In genomic region chr14:65936342-65936741, GRCh38 we compare ENCODE assay signal across 30 cellular contexts.
DNase-seq lines count a peak whose midpoint lies in the region; ATAC-seq and TF ChIP-seq lines count a peak whose summit lies in the region.
"Had no signal": no experiment of that assay in that cellular context is flagged by ENCODE, and none has a peak within 500 bp of the region (broad histone marks: within the 10 kb centered on the region; RNA-seq: fewer than 3 reads in every experiment).

No MANE protein-coding gene starts in this region.

- DNase-seq in activated CD8-positive, alpha-beta memory T cell treated with anti-CD3 and anti-CD28 coated beads, Interleukin-2, amount 10 ng/mL, durations not matched to agents 7 days and 5 days = no peak
- DNase-seq in activated CD8-positive, alpha-beta memory T cell treated with anti-CD3 and anti-CD28 coated beads, Interleukin-2, amount 50 U/mL, for 4 hours = no peak
- DNase-seq in CD4-positive, CD25-positive, alpha-beta regulatory T cell = no peak
- no peak for DNase-seq in T-cell
- DNase-seq in activated naive CD8-positive, alpha-beta T cell treated with anti-CD3 and anti-CD28 coated beads, Interleukin-2, amount 10 ng/mL, durations not matched to agents 7 days and 5 days = no peak
- DNase-seq in activated gamma-delta T cell (lab: John Stamatoyannopoulos, UW) = no peak
- DNase-seq in NCI-H1092 treated with DMSO at 0.1 percent for 48 hours (lab: John Stamatoyannopoulos, UW) = no peak
- DNase-seq: AML-193; CD4-positive, alpha-beta memory T cell; COR-L47; DMS79; EL; GDM1; GOT3; HFFc6; Kasumi-1; MV-4-11; NCI-H1105 treated with DMSO at 0.1 percent for 48 hours; NCI-H146; NCI-H1930; NCI-H2107; SHP77 had no signal

- peaks cover 2% of the 10 kb centered on the region for H3K9me3 Mint-ChIP-seq in activated CD8-positive, alpha-beta memory T cell treated with anti-CD3 and anti-CD28 coated beads, Interleukin-2, amount 10 ng/mL, durations not matched to agents 7 days and 5 days (ENCODE audit: low read depth)
- peaks cover 0 to 5% (median 0%) of the 10 kb centered on the region in 7 donors for H3K9me3 Mint-ChIP-seq in CD4-positive, CD25-positive, alpha-beta regulatory T cell
- H3K9me3 Mint-ChIP-seq in T-cell = no peaks in the 10 kb centered on the region
- H3K9me3 Mint-ChIP-seq in activated naive CD8-positive, alpha-beta T cell treated with anti-CD3 and anti-CD28 coated beads, Interleukin-2, amount 10 ng/mL, durations not matched to agents 7 days and 5 days = peaks cover 7% of the 10 kb centered on the region
- H3K9me3 Mint-ChIP-seq: HFFc6 had no signal

- H3K36me3 ChIP-seq in CD4-positive, CD25-positive, alpha-beta regulatory T cell (ENCODE audit: control insufficient read depth, insufficient read depth, low read length) = no peaks in the 10 kb centered on the region
- H3K36me3 ChIP-seq in gastroesophageal sphincter = no peaks in the 10 kb centered on the region
- H3K36me3 ChIP-seq: BLaER1 treated with 17β-estradiol and CSF1 and Interleukin-3, amounts not matched to agents 10 nM and 100 nM; HAP-1 had no signal

- H3K4me1 ChIP-seq in CD4-positive, CD25-positive, alpha-beta regulatory T cell (ENCODE audit: control insufficient read depth, insufficient read depth, low read length, poor library complexity, severe bottlenecking) = peaks cover 14% of the 10 kb centered on the region
- no peaks in the 10 kb centered on the region for H3K4me1 ChIP-seq in gastroesophageal sphincter
- H3K4me1 ChIP-seq: A549 had no signal

- no peak overlapping the region for H3K4me3 ChIP-seq in CD4-positive, CD25-positive, alpha-beta regulatory T cell (ENCODE audit: low read depth, low read length)
- no peak overlapping the region for H3K4me3 ChIP-seq in gastroesophageal sphincter
- H3K4me3 ChIP-seq: A549; BLaER1 treated with 17β-estradiol and CSF1 and Interleukin-3, amounts not matched to agents 10 nM and 100 nM; GM12878; HAP-1; K562 had no signal

- no peaks in the 10 kb centered on the region for H3K9me3 ChIP-seq in CD4-positive, CD25-positive, alpha-beta regulatory T cell (ENCODE audit: control insufficient read depth in 2 of 2, low read length in 2 of 2)
- H3K9me3 ChIP-seq in gastroesophageal sphincter = no peaks in the 10 kb centered on the region
- H3K9me3 ChIP-seq: A549, HAP-1 had no signal

- WGBS in gastroesophageal sphincter (ENCODE audit: low coverage in 1 of 2), 2 donors = 14 to 57% methylated on average over 1 to 2 of the region's 2 CpGs

- H3K27me3 ChIP-seq in CD4-positive, CD25-positive, alpha-beta regulatory T cell (ENCODE audit: control insufficient read depth, insufficient read depth, low read length) = no peaks in the 10 kb centered on the region
- no peaks in the 10 kb centered on the region for H3K27me3 ChIP-seq in gastroesophageal sphincter
- H3K27me3 ChIP-seq: BLaER1 treated with 17β-estradiol and CSF1 and Interleukin-3, amounts not matched to agents 10 nM and 100 nM had no signal

- CTCF ChIA-PET in activated CD8-positive, alpha-beta memory T cell treated with anti-CD3 and anti-CD28 coated beads, Interleukin-2, amount 10 ng/mL, durations not matched to agents 7 days and 5 days (lab: Charles Lee) = no interaction called here
- CTCF ChIA-PET in T-cell (lab: Charles Lee) = no interaction called here

- ATAC-seq in activated CD8-positive, alpha-beta memory T cell treated with anti-CD3 and anti-CD28 coated beads, Interleukin-2, amount 10 ng/mL, durations not matched to agents 7 days and 5 days = no peak
- ATAC-seq in CD4-positive, CD25-positive, alpha-beta regulatory T cell (ENCODE audit: low read depth in 2 of 2) = no peak
- ATAC-seq in T-cell (replicated peaks in 1 of 4) = no peak
- no peak for ATAC-seq in activated naive CD8-positive, alpha-beta T cell treated with anti-CD3 and anti-CD28 coated beads, Interleukin-2, amount 10 ng/mL, durations not matched to agents 7 days and 5 days (ENCODE audit: low read depth)
- ATAC-seq in gastroesophageal sphincter = no peak
- ATAC-seq: A549, GM12878, K562, Panc1 had no signal

- H3K27ac Mint-ChIP-seq in activated CD8-positive, alpha-beta memory T cell treated with anti-CD3 and anti-CD28 coated beads, Interleukin-2, amount 10 ng/mL, durations not matched to agents 7 days and 5 days = peak overlapping the region; percentile 82
- H3K27ac Mint-ChIP-seq in CD4-positive, CD25-positive, alpha-beta regulatory T cell = peak overlapping the region in 2 of 3 donors; percentile 0 to 96
- H3K27ac Mint-ChIP-seq in T-cell = peak overlapping the region; percentile 87 to 92
- H3K27ac Mint-ChIP-seq in activated naive CD8-positive, alpha-beta T cell treated with anti-CD3 and anti-CD28 coated beads, Interleukin-2, amount 10 ng/mL, durations not matched to agents 7 days and 5 days = peak overlapping the region; percentile 96
- H3K27ac Mint-ChIP-seq: HFFc6 had no signal

- TF ChIP-seq POLR2A in gastroesophageal sphincter (IDR thresholded peaks at IDR 0.05) = no peak

- no peak overlapping the region for H3K4me3 Mint-ChIP-seq in activated CD8-positive, alpha-beta memory T cell treated with anti-CD3 and anti-CD28 coated beads, Interleukin-2, amount 10 ng/mL, durations not matched to agents 7 days and 5 days
- no peak overlapping the region for H3K4me3 Mint-ChIP-seq in CD4-positive, CD25-positive, alpha-beta regulatory T cell
- H3K4me3 Mint-ChIP-seq in T-cell = peak overlapping the region in 1 of 3 donors; percentile 45
- peak overlapping the region; percentile 66 for H3K4me3 Mint-ChIP-seq in activated naive CD8-positive, alpha-beta T cell treated with anti-CD3 and anti-CD28 coated beads, Interleukin-2, amount 10 ng/mL, durations not matched to agents 7 days and 5 days
- H3K4me3 Mint-ChIP-seq: HFFc6 had no signal

- no peaks in the 10 kb centered on the region for H3K27me3 Mint-ChIP-seq in activated CD8-positive, alpha-beta memory T cell treated with anti-CD3 and anti-CD28 coated beads, Interleukin-2, amount 10 ng/mL, durations not matched to agents 7 days and 5 days
- H3K27me3 Mint-ChIP-seq in CD4-positive, CD25-positive, alpha-beta regulatory T cell = no peaks in the 10 kb centered on the region
- H3K27me3 Mint-ChIP-seq in T-cell = no peaks in the 10 kb centered on the region
- no peaks in the 10 kb centered on the region for H3K27me3 Mint-ChIP-seq in activated naive CD8-positive, alpha-beta T cell treated with anti-CD3 and anti-CD28 coated beads, Interleukin-2, amount 10 ng/mL, durations not matched to agents 7 days and 5 days
- H3K27me3 Mint-ChIP-seq: CD4-positive, alpha-beta memory T cell had no signal

- POLR2A ChIA-PET in T-cell (lab: Charles Lee) = no interaction called here
- POLR2A ChIA-PET in activated naive CD8-positive, alpha-beta T cell treated with anti-CD3 and anti-CD28 coated beads, Interleukin-2, amount 10 ng/mL, durations not matched to agents 7 days and 5 days (lab: Charles Lee) = no interaction called here

- no peak for TF ChIP-seq CTCF in gastroesophageal sphincter (IDR thresholded peaks at IDR 0.05)

- peaks cover 43% of the 10 kb centered on the region for H3K36me3 Mint-ChIP-seq in activated CD8-positive, alpha-beta memory T cell treated with anti-CD3 and anti-CD28 coated beads, Interleukin-2, amount 10 ng/mL, durations not matched to agents 7 days and 5 days
- H3K36me3 Mint-ChIP-seq in CD4-positive, CD25-positive, alpha-beta regulatory T cell = peaks cover 3% of the 10 kb centered on the region
- H3K36me3 Mint-ChIP-seq in T-cell = peaks cover 8% of the 10 kb centered on the region
- H3K36me3 Mint-ChIP-seq in activated naive CD8-positive, alpha-beta T cell treated with anti-CD3 and anti-CD28 coated beads, Interleukin-2, amount 10 ng/mL, durations not matched to agents 7 days and 5 days = peaks cover 41% of the 10 kb centered on the region

- no peak for TF ChIP-seq EP300 in gastroesophageal sphincter (IDR thresholded peaks at IDR 0.05)

- peaks cover 46% of the 10 kb centered on the region for H3K4me1 Mint-ChIP-seq in activated CD8-positive, alpha-beta memory T cell treated with anti-CD3 and anti-CD28 coated beads, Interleukin-2, amount 10 ng/mL, durations not matched to agents 7 days and 5 days
- H3K4me1 Mint-ChIP-seq in CD4-positive, CD25-positive, alpha-beta regulatory T cell = peaks cover 38 to 70% (median 57%) of the 10 kb centered on the region in 4 donors
- peaks cover 40 to 71% (median 57%) of the 10 kb centered on the region in 3 donors for H3K4me1 Mint-ChIP-seq in T-cell
- H3K4me1 Mint-ChIP-seq in activated naive CD8-positive, alpha-beta T cell treated with anti-CD3 and anti-CD28 coated beads, Interleukin-2, amount 10 ng/mL, durations not matched to agents 7 days and 5 days = peaks cover 47% of the 10 kb centered on the region

- H3K27ac ChIP-seq in CD4-positive, CD25-positive, alpha-beta regulatory T cell (ENCODE audit: insufficient read depth, low read length, poor library complexity, severe bottlenecking) = no peak overlapping the region
- no peak overlapping the region for H3K27ac ChIP-seq in gastroesophageal sphincter
- H3K27ac ChIP-seq: A549; BLaER1 treated with 17β-estradiol and CSF1 and Interleukin-3, amounts not matched to agents 10 nM and 100 nM; RWPE1 had no signal
